Comparison of ENCODE assay signal across 18 cellular contexts in the genomic region with DNA sequence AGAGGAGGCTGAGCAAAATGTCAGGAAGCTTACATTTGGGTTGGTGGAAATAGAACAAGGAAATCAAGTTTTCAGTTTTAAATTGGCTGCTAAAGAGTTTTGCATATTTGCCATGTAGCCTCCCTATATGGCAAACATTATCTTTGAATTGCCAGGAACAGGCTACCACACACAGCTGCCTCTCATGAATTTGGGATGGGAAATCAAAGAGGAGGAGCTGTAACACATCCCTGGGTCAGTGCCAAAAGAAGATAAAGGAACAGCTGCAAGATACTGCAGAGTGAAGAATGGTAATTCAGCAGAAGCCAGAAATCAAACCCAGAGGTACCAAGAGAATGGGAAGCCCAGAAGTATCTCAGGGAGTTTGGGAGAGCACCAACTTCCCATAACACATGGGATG. TPM values are rescaled to one million over a fixed set of nuclear protein-coding genes. Genes with fewer than 3 reads are reported as not detected.
"Had no signal": no experiment of that assay in that cellular context is flagged by ENCODE, and none has a peak within 500 bp of the region (broad histone marks: within the 10 kb centered on the region; RNA-seq: fewer than 3 reads in every experiment).

No MANE protein-coding gene starts in this region.

- H3K27me3 Mint-ChIP-seq: activated CD4-positive, alpha-beta T cell treated with anti-CD3 and anti-CD28 coated beads, Interleukin-2, amount 10 ng/mL, durations not matched to agents 24 days and 14 days; activated CD8-positive, alpha-beta T cell treated with anti-CD3 and anti-CD28 coated beads for 36 hours; activated T-helper 17 cell treated with anti-CD3 and anti-CD28 coated beads, Interleukin-2, amount 50 U/mL, for 72 hours; dendritic cell treated with granulocyte-macrophage colony-stimulating factor and Interleukin-4, amounts not matched to agents 40 ng/mL and 50 ng/mL, for 4 days had no signal

- H3K36me3 Mint-ChIP-seq: naive B cell had no signal

- H3K4me1 Mint-ChIP-seq: activated CD4-positive, alpha-beta T cell treated with anti-CD3 and anti-CD28 coated beads, Interleukin-2, amount 10 ng/mL, durations not matched to agents 24 days and 14 days; activated naive CD8-positive, alpha-beta T cell treated with anti-CD3 and anti-CD28 coated beads, Interleukin-2, amount 50 U/mL, for 24 hours; activated T-helper 17 cell treated with anti-CD3 and anti-CD28 coated beads, Interleukin-2, amount 50 U/mL, for 72 hours; naive B cell; neural crest cell had no signal

- H3K27ac Mint-ChIP-seq: activated CD4-positive, alpha-beta T cell treated with anti-CD3 and anti-CD28 coated beads, Interleukin-2, amount 10 ng/mL, durations not matched to agents 24 days and 14 days; activated CD8-positive, alpha-beta T cell treated with anti-CD3 and anti-CD28 coated beads for 36 hours; activated naive CD8-positive, alpha-beta T cell treated with anti-CD3 and anti-CD28 coated beads, Interleukin-2, amount 50 U/mL, for 24 hours; activated T-helper 17 cell treated with anti-CD3 and anti-CD28 coated beads, Interleukin-2, amount 50 U/mL, for 72 hours; dendritic cell treated with granulocyte-macrophage colony-stimulating factor and Interleukin-4, amounts not matched to agents 40 ng/mL and 50 ng/mL, for 4 days had no signal

- H3K9me3 Mint-ChIP-seq: activated CD4-positive, alpha-beta T cell treated with anti-CD3 and anti-CD28 coated beads, Interleukin-2, amount 10 ng/mL, durations not matched to agents 24 days and 14 days; activated CD8-positive, alpha-beta T cell treated with anti-CD3 and anti-CD28 coated beads for 36 hours; activated T-helper 17 cell treated with anti-CD3 and anti-CD28 coated beads, Interleukin-2, amount 50 U/mL, for 72 hours; dendritic cell treated with granulocyte-macrophage colony-stimulating factor and Interleukin-4, amounts not matched to agents 40 ng/mL and 50 ng/mL, for 4 days; neural crest cell had no signal

- DNase-seq: activated CD4-positive, alpha-beta T cell treated with anti-CD3 and anti-CD28 coated beads, Interleukin-2, amount 10 ng/mL, durations not matched to agents 24 days and 14 days; activated CD4-positive, CD25-positive, alpha-beta regulatory T cell; activated CD8-positive, alpha-beta T cell treated with anti-CD3 and anti-CD28 coated beads for 36 hours; activated naive CD4-positive, alpha-beta T cell treated with Interleukin-2 at 50 U/mL for 16 hours; activated naive CD8-positive, alpha-beta T cell treated with anti-CD3 and anti-CD28 coated beads, Interleukin-2, amount 50 U/mL, for 24 hours; activated T-cell treated with anti-CD3 and anti-CD28 coated beads, Interleukin-2, amount 50 U/mL, for 1 hour; aorta; effector CD8-positive, alpha-beta T cell; left ventricle myocardium superior; naive B cell; stimulated activated CD4-positive, alpha-beta T cell treated with anti-CD3 and anti-CD28 coated beads, Interleukin-12 subunit alpha, Interleukin-12 subunit beta, amount 100 ng/mL, for 4 hours; stimulated activated CD4-positive, alpha-beta T cell treated with anti-CD3 and anti-CD28 coated beads, Interleukin-1b, Interleukin-23, amount 100 ng/mL, for 48 hours; stimulated activated naive CD4-positive, alpha-beta T cell treated with Interleukin-2 at 50 U/mL for 16 hours; T1000; tibial artery had no signal

- H3K4me3 Mint-ChIP-seq: activated CD4-positive, alpha-beta T cell treated with anti-CD3 and anti-CD28 coated beads, Interleukin-2, amount 10 ng/mL, durations not matched to agents 24 days and 14 days; activated CD8-positive, alpha-beta T cell treated with anti-CD3 and anti-CD28 coated beads for 36 hours; activated naive CD8-positive, alpha-beta T cell treated with anti-CD3 and anti-CD28 coated beads, Interleukin-2, amount 50 U/mL, for 24 hours; activated T-helper 17 cell treated with anti-CD3 and anti-CD28 coated beads, Interleukin-2, amount 50 U/mL, for 72 hours; dendritic cell treated with granulocyte-macrophage colony-stimulating factor and Interleukin-4, amounts not matched to agents 40 ng/mL and 50 ng/mL, for 4 days; naive B cell; neural crest cell had no signal

RNA-seq across cellular contexts. Expression of a gene that starts 18.6 kb away (rescaled TPM):
- total RNA-seq: activated CD4-positive, alpha-beta T cell treated with anti-CD3 and anti-CD28 coated beads, Interleukin-2, amount 10 ng/mL, durations not matched to agents 24 days and 14 days; activated CD8-positive, alpha-beta T cell treated with anti-CD3 and anti-CD28 coated beads for 36 hours had no signal
